Comparison of ENCODE assay signal across 10 cellular contexts in the genomic region with DNA sequence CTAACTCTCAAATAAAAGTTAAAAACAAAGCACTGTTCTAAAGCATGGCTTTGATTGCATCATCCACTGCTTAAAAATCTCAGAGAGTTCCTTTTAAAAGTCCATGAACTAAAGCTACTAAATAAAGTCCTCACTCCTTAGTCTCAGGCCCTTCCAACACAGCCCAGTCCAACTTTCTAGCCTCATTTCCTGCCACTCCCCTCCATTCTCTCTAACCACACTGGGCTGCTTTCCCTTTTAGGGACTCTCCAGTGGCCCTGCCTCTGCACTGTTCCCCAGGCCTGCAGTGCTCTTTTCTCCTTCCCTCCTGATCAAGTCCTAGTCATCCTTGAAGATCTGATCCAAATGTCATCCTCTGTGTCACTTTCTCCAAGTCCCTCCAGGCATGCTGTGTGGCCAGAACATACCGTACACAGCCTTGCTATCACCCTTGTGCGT. TPM values are rescaled to one million over a fixed set of nuclear protein-coding genes. Genes with fewer than 3 reads are reported as not detected.
DNase-seq lines count a peak whose midpoint lies in the region; ATAC-seq and TF ChIP-seq lines count a peak whose summit lies in the region.
"Had no signal": no experiment of that assay in that cellular context is flagged by ENCODE, and none has a peak within 500 bp of the region (broad histone marks: within the 10 kb centered on the region; RNA-seq: fewer than 3 reads in every experiment).

No MANE protein-coding gene starts in this region.

- no peaks in the 10 kb centered on the region for H3K4me1 Mint-ChIP-seq in activated T-cell treated with anti-CD3 and anti-CD28 coated beads, Interleukin-2, amount 50 U/mL, for 4 hours (ENCODE audit: low read depth)

- H3K4me1 ChIP-seq in ACC112 (ENCODE audit: control insufficient read depth, insufficient read depth, low read length, unreplicated experiment) (peaks cover 9% of the 10 kb centered on the region), right lobe of liver (peaks cover 0 to 36% (median 12%) of the 10 kb centered on the region in 4 donors)
- H3K4me1 ChIP-seq: BLaER1, prostate gland had no signal

- WGBS in right lobe of liver (ENCODE audit: insufficient coverage, low coverage, low lambda C conversion rate, missing lambda C conversion rate): 65% methylated on average over 2 of the region's 2 CpGs

- intact Hi-C loops in right lobe of liver (cut with DNase I): no loop called here

- H3K4me3 ChIP-seq in ACC112 (ENCODE audit: low read depth, low read length) (no peak overlapping the region), right lobe of liver (no peak overlapping the region)
- H3K4me3 ChIP-seq: BLaER1, prostate gland had no signal

- DNase-seq in Kasumi-1 (lab: John Stamatoyannopoulos, UW) (peak; percentile 49 to 66), caudate nucleus (lab: John Stamatoyannopoulos, UW) (peak in 2 of 61 donors; percentile 1 to 6), right lobe of liver (no peak), NCI-H524 treated with DMSO at 0.1 percent for 48 hours (lab: John Stamatoyannopoulos, UW) (no peak), NCI-H748 treated with DMSO at 0.1 percent for 48 hours (lab: John Stamatoyannopoulos, UW) (no peak), NCI-H1048 (lab: John Stamatoyannopoulos, UW) (no peak)
- no peak for DNase-seq in activated T-cell treated with anti-CD3 and anti-CD28 coated beads, Interleukin-2, amount 50 U/mL, for 4 hours

- H3K27me3 ChIP-seq in ACC112 (ENCODE audit: insufficient read depth, low read length): no peaks in the 10 kb centered on the region
- H3K27me3 ChIP-seq in right lobe of liver: no peaks in the 10 kb centered on the region
- H3K27me3 ChIP-seq: BLaER1 had no signal

- no peak for TF ChIP-seq POLR2A in right lobe of liver (IDR thresholded peaks at IDR 0.05)

- peak overlapping the region; percentile 75 for H2AFZ ChIP-seq in ACC112 (ENCODE audit: low read length, unreplicated experiment)

- no peaks in the 10 kb centered on the region for H3K9me3 ChIP-seq in right lobe of liver
- H3K9me3 ChIP-seq: BLaER1, prostate gland had no signal

- H3K36me3 Mint-ChIP-seq in activated T-cell treated with anti-CD3 and anti-CD28 coated beads, Interleukin-2, amount 50 U/mL, for 4 hours (ENCODE audit: insufficient read depth): no peaks in the 10 kb centered on the region

- peak; percentile 56 to 62 (median 57) for ATAC-seq in right lobe of liver
- no peak for ATAC-seq in activated T-cell treated with anti-CD3 and anti-CD28 coated beads, Interleukin-2, amount 50 U/mL, for 4 hours

- H3K27ac ChIP-seq in ACC112 (ENCODE audit: low read depth, low read length): peak overlapping the region; percentile 23; the same call in 1 of the 2 replicates
- peak overlapping the region; percentile 67 for H3K27ac ChIP-seq in caudate nucleus (ENCODE audit: low read depth, low read length)
- peak overlapping the region; percentile 43 to 72 (median 54) for H3K27ac ChIP-seq in right lobe of liver
- H3K27ac ChIP-seq: BLaER1 had no signal

- no peak for TF ChIP-seq CTCF in right lobe of liver (IDR thresholded peaks at IDR 0.05)

- peaks cover 6% of the 10 kb centered on the region for H3K27me3 Mint-ChIP-seq in activated T-cell treated with anti-CD3 and anti-CD28 coated beads, Interleukin-2, amount 50 U/mL, for 4 hours (ENCODE audit: low read depth)

- H3K36me3 ChIP-seq in ACC112 (ENCODE audit: insufficient read depth, low read length) (no peaks in the 10 kb centered on the region), right lobe of liver (no peaks in the 10 kb centered on the region)
- H3K36me3 ChIP-seq: BLaER1, prostate gland had no signal

- H3K79me2 ChIP-seq in ACC112 (ENCODE audit: control insufficient read depth, insufficient read depth, low read length, unreplicated experiment): no peaks in the 10 kb centered on the region

- no peaks in the 10 kb centered on the region for H3K9me3 Mint-ChIP-seq in activated T-cell treated with anti-CD3 and anti-CD28 coated beads, Interleukin-2, amount 50 U/mL, for 4 hours

- no peak overlapping the region for H3K4me3 Mint-ChIP-seq in activated T-cell treated with anti-CD3 and anti-CD28 coated beads, Interleukin-2, amount 50 U/mL, for 4 hours

RNA-seq across cellular contexts. Expression of gene PPP1R3C, which starts 56.9 kb away (rescaled TPM):
- 100 to 1,000 TPM in 2 of 6 experiments, 10 to 100 TPM in 4; 24.7 to 158 (median 51.3) TPM for total RNA-seq in right lobe of liver
- total RNA-seq in activated T-cell treated with anti-CD3 and anti-CD28 coated beads, Interleukin-2, amount 50 U/mL, for 4 hours: under 1 TPM; 0.08 to 0.15 (median 0.11) TPM

Comparison
In these comparisons a context has a peak if more than half of its experiments do, and no peak if none do; other contexts are left out.
1. DNase-seq: peak in Kasumi-1 (2 of 2); none in right lobe of liver (0 of 3), NCI-H524 treated with DMSO at 0.1 percent for 48 hours (single experiment), NCI-H748 treated with DMSO at 0.1 percent for 48 hours (single experiment), NCI-H1048 (single experiment) and activated T-cell treated with anti-CD3 and anti-CD28 coated beads, Interleukin-2, amount 50 U/mL, for 4 hours (single experiment).
2. ATAC-seq: peak in right lobe of liver (4 of 4); none in activated T-cell treated with anti-CD3 and anti-CD28 coated beads, Interleukin-2, amount 50 U/mL, for 4 hours (0 of 2).
3. RNA of gene PPP1R3C, which starts 56.9 kb away (total RNA-seq): 24.7 to 158 TPM in right lobe of liver; 0.08 to 0.15 TPM in activated T-cell treated with anti-CD3 and anti-CD28 coated beads, Interleukin-2, amount 50 U/mL, for 4 hours; every median in the first group is over 10 times any median in the second.
4. Peak in every context shown above with its lines, with median percentiles within 50 percentile points of each other: H3K27ac ChIP-seq.